In genomic region chrX:1591863-1592127, GRCh38 we compare ENCODE assay signal across 1 cellular context.
TF ChIP-seq lines count a peak whose summit lies in the region.

No MANE protein-coding gene starts in this region.

TF ChIP-seq in H1, 55 proteins besides CTCF, POLR2A, EP300 and RAD21:
- TF ChIP-seq SRF (IDR thresholded peaks at IDR 0.05; ENCODE audit: low read depth, low read length) (no peak), KDM1A (IDR thresholded peaks at IDR 0.05; ENCODE audit: borderline replicate concordance, low read length) (no peak), TEAD4 (IDR thresholded peaks at IDR 0.05; ENCODE audit: low read depth, low read length) (no peak), ATF3 (IDR thresholded peaks at IDR 0.05; ENCODE audit: insufficient read depth, low read depth, low read length) (no peak), CHD1 (IDR thresholded peaks at IDR 0.05; ENCODE audit: low read depth, low read length) (no peak), CHD2 (IDR thresholded peaks at IDR 0.05; ENCODE audit: low read length) (no peak), POU5F1 (IDR thresholded peaks at IDR 0.05; ENCODE audit: low read depth, low read length) (no peak), TCF12 (IDR thresholded peaks at IDR 0.05; ENCODE audit: low read depth, low read length) (no peak), SP1 (IDR thresholded peaks at IDR 0.05; ENCODE audit: low read depth, low read length) (no peak), BACH1 (IDR thresholded peaks at IDR 0.05; ENCODE audit: low read length) (no peak), SIRT6 (IDR thresholded peaks at IDR 0.05; ENCODE audit: low read length) (no peak), ZNF274 (IDR thresholded peaks at IDR 0.05; ENCODE audit: borderline replicate concordance, extremely low read depth, low read length) (no peak), KDM4A (IDR thresholded peaks at IDR 0.05; ENCODE audit: low read depth, low read length, severe bottlenecking) (no peak)
